6 cellular contexts compared by ENCODE assay signal in the genomic region with DNA sequence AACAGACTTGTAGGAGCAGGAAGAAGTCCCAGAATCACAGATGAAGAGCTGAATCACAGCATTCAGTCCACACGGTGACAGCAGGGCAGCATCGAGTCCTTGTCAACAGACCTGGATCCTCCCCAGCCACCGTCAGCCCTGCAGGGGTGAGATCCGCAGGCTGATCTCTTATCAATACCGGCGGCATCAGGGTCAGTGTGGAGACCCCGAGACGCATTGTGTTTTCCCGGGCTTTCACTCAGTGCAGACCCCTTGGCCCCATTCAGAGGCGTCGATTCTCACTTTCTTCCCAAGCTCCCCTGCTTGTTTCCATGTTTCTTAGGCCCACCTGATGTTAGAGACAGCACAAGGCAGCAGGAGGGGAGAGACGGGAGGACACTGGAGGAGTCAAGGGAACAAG.
"Had no signal": no experiment of that assay in that cellular context is flagged by ENCODE, and none has a peak within 500 bp of the region (broad histone marks: within the 10 kb centered on the region; RNA-seq: fewer than 3 reads in every experiment).

No MANE protein-coding gene starts in this region.

- H3K27ac ChIP-seq: GM23248 had no signal

- DNase-seq: GM23248, GOT3, HCEC 1CT, IMR-90 had no signal

- ATAC-seq: K562 had no signal

- H3K4me1 Mint-ChIP-seq: H9 had no signal

- H3K4me3 Mint-ChIP-seq: H9 had no signal

- H3K4me3 ChIP-seq: GM23248, K562 had no signal

- H3K9ac ChIP-seq: GM23248 had no signal

- H2AFZ ChIP-seq: GM23248 had no signal
